In genomic region chr10:69901623-69902505, GRCh38 we compare ENCODE assay signal across 8 cellular contexts.
DNase-seq lines count a peak whose midpoint lies in the region; ATAC-seq and TF ChIP-seq lines count a peak whose summit lies in the region.

No MANE protein-coding gene starts in this region.

- no peaks in the 10 kb centered on the region for H3K4me1 Mint-ChIP-seq in activated CD4-positive, alpha-beta T cell treated with anti-CD3 and anti-CD28 coated beads, Interleukin-2, amount 10 ng/mL, durations not matched to agents 7 days and 5 days

- WGBS in stomach, 5 donors, result 57 to 65% (median 59%) methylated on average over 10 of the region's 10 CpGs

- TF ChIP-seq CTCF in astrocyte of the cerebellum (IDR thresholded peaks at IDR 0.05; ENCODE audit: low read depth, low read length, missing control alignments), result peak; percentile 79
- TF ChIP-seq CTCF in stomach (IDR thresholded peaks at IDR 0.05), result peak in 4 of 7 experiments; percentile 11 to 47 (median 34)

- no peaks in the 10 kb centered on the region for H3K9me3 ChIP-seq in iPS-20b (ENCODE audit: insufficient read depth, low read depth, low read length)
- no peaks in the 10 kb centered on the region for H3K9me3 ChIP-seq in stomach

- CTCF ChIA-PET in activated CD4-positive, alpha-beta T cell treated with anti-CD3 and anti-CD28 coated beads, Interleukin-2, amount 10 ng/mL, durations not matched to agents 7 days and 5 days (lab: Charles Lee), result interaction anchor here (0.7 to 1.2 kb wide), 2 partner anchors 159 to 238 kb away, joined by 3 read pairs; no protein-coding TSS in a partner anchor

- no peak overlapping the region for H3K27ac Mint-ChIP-seq in activated CD4-positive, alpha-beta T cell treated with anti-CD3 and anti-CD28 coated beads, Interleukin-2, amount 10 ng/mL, durations not matched to agents 7 days and 5 days

- POLR2A ChIA-PET in activated CD4-positive, alpha-beta T cell treated with anti-CD3 and anti-CD28 coated beads, Interleukin-2, amount 10 ng/mL, durations not matched to agents 7 days and 5 days (lab: Charles Lee), result no interaction called here

- in situ Hi-C loops in astrocyte of the cerebellum (cut with HindIII; ENCODE audit: low sequenced_read_pairs), result no loop called here

- intact Hi-C loops in stomach (cut with DNase I; ENCODE audit: low total_unique reads), result loop anchor here (10.0 kb wide), 1 partner anchor 107 kb away; no protein-coding TSS in a partner anchor

- H3K36me3 ChIP-seq in iPS-20b (ENCODE audit: insufficient read depth, low read depth, low read length), result no peaks in the 10 kb centered on the region
- H3K36me3 ChIP-seq in stomach, result no peaks in the 10 kb centered on the region

- no peak for ATAC-seq in HG02938 (IDR thresholded peaks at IDR 0.05; ENCODE audit: unreplicated experiment)

- no peaks in the 10 kb centered on the region for H3K27me3 Mint-ChIP-seq in activated CD4-positive, alpha-beta T cell treated with anti-CD3 and anti-CD28 coated beads, Interleukin-2, amount 10 ng/mL, durations not matched to agents 7 days and 5 days

- DNase-seq in activated CD4-positive, alpha-beta T cell treated with anti-CD3 and anti-CD28 coated beads, Interleukin-2, amount 50 U/mL, for 48 hours, result peak; percentile 8 to 23
- no peak for DNase-seq in activated CD4-positive, alpha-beta T cell treated with anti-CD3 and anti-CD28 coated beads, Interleukin-2, amount 10 ng/mL, durations not matched to agents 7 days and 5 days
- peak; percentile 38 for DNase-seq in LoVo (ENCODE audit: low spot score)
- DNase-seq in astrocyte of the cerebellum (ENCODE audit: low read depth), result no peak
- DNase-seq in stomach, result peak; percentile 48
- no peak for DNase-seq in activated gamma-delta T cell treated with Interleukin-2 at 50 U/mL for 16 hours

- no peak overlapping the region for H3K27ac ChIP-seq in iPS-20b (ENCODE audit: low read length)
- no peak overlapping the region for H3K27ac ChIP-seq in stomach

- no peak for TF ChIP-seq POLR2A in stomach (IDR thresholded peaks at IDR 0.05)

- peak overlapping the region; percentile 43; the same call in 1 of the 2 replicates for H3K9ac ChIP-seq in iPS-20b (ENCODE audit: low read depth, low read length)

- no peak for TF ChIP-seq EP300 in stomach (IDR thresholded peaks at IDR 0.05)

- H3K4me3 ChIP-seq in astrocyte of the cerebellum (ENCODE audit: low read depth, low read length) (no peak overlapping the region), iPS-20b (ENCODE audit: low read length) (no peak overlapping the region), stomach (no peak overlapping the region)

- H3K4me1 ChIP-seq in iPS-20b (ENCODE audit: insufficient read depth, low read length), result peaks cover 15% of the 10 kb centered on the region; the same call in 1 of the 2 replicates
- peaks cover 5 to 32% (median 18%) of the 10 kb centered on the region in 4 donors for H3K4me1 ChIP-seq in stomach

- H3K9me3 Mint-ChIP-seq in activated CD4-positive, alpha-beta T cell treated with anti-CD3 and anti-CD28 coated beads, Interleukin-2, amount 10 ng/mL, durations not matched to agents 7 days and 5 days, result no peaks in the 10 kb centered on the region

- H3K4me3 Mint-ChIP-seq in activated CD4-positive, alpha-beta T cell treated with anti-CD3 and anti-CD28 coated beads, Interleukin-2, amount 10 ng/mL, durations not matched to agents 7 days and 5 days, result no peak overlapping the region

- no peaks in the 10 kb centered on the region for H3K27me3 ChIP-seq in iPS-20b (ENCODE audit: insufficient read depth, low read length)
- no peaks in the 10 kb centered on the region for H3K27me3 ChIP-seq in stomach

- no peaks in the 10 kb centered on the region for H3K36me3 Mint-ChIP-seq in activated CD4-positive, alpha-beta T cell treated with anti-CD3 and anti-CD28 coated beads, Interleukin-2, amount 10 ng/mL, durations not matched to agents 7 days and 5 days (ENCODE audit: low read depth)

Comparison
In these comparisons a context has a peak if more than half of its experiments do, and no peak if none do; other contexts are left out.
1. DNase-seq: peak in activated CD4-positive, alpha-beta T cell treated with anti-CD3 and anti-CD28 coated beads, Interleukin-2, amount 50 U/mL, for 48 hours (2 of 2), LoVo (single experiment) and stomach (single experiment); none in activated CD4-positive, alpha-beta T cell treated with anti-CD3 and anti-CD28 coated beads, Interleukin-2, amount 10 ng/mL, durations not matched to agents 7 days and 5 days (single experiment), astrocyte of the cerebellum (single experiment) and activated gamma-delta T cell treated with Interleukin-2 at 50 U/mL for 16 hours (single experiment).